In the genomic region with DNA sequence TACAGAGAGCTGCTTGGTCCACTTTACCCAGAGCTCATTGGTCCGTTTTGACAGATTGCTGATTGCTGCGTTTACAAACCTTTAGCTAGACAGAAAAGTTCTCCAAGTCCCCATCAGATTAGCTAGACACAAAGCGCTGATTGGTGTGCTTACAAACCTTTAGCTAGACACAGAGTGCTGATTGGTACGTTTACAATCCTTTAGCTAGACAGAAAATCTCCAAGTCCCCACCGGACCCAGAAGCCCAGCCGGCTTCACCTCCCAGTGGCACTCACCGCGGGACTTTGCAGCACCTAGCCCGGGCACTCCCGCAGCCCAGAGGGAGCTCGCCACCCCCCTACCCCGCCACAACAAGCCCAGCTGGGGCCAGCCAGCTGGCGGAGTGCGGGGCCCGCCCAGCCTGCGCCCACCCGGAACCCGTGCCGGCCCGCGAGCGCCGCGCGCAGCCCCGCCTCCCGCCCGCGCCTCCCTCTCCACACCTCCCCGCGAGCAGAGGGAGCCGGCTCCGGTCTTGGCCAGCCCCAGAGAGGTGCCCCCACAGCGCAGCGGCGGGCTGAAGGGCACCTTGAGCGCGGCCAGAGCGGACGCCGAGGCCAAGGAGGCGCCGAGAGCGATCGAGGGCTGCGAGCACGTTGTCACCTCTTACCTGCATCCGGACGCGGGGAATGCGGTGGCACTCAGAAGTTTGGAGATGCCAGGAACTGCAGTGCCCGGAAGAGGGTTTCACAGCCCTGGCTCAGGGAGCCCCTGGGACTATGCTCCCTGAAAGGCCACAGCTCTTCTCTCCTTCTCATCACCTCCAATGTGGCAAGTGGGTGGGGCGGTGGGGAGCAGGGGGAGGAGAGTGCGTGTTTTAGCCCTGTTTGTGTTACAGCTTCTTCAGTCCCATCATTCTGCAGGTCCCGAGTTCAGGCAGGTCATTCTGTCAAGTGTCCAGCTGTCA, we compare ENCODE assay signal across 10 cellular contexts.
DNase-seq lines count a peak whose midpoint lies in the region; ATAC-seq, FAIRE-seq and TF ChIP-seq lines count a peak whose summit lies in the region.
"Had no signal": no experiment of that assay in that cellular context is flagged by ENCODE, and none has a peak within 500 bp of the region (broad histone marks: within the 10 kb centered on the region; RNA-seq: fewer than 3 reads in every experiment).

No MANE protein-coding gene starts in this region.

- no peak overlapping the region for H3K4ac ChIP-seq in trophoblast cell (ENCODE audit: low read depth, low read length)

- no peaks in the 10 kb centered on the region for H3K79me1 ChIP-seq in trophoblast cell (ENCODE audit: low read length)

- H2BK120ac ChIP-seq in trophoblast cell (ENCODE audit: insufficient read depth, low read length, poor library complexity), result no peak overlapping the region

- H3K4me1 ChIP-seq in HUES64 (ENCODE audit: insufficient read depth, low read length) (peaks cover 15% of the 10 kb centered on the region), keratinocyte (ENCODE audit: control insufficient read depth, extremely low read depth, insufficient read depth, low read length) (no peaks in the 10 kb centered on the region), thoracic aorta (ENCODE audit: control insufficient read depth in 1 of 2, low read depth in 2 of 2) (peaks cover 0 to 8% of the 10 kb centered on the region in 2 donors), trophoblast cell (ENCODE audit: control insufficient read depth in 1 of 2, insufficient read depth in 2 of 2, low read length in 2 of 2) (no peaks in the 10 kb centered on the region)

- H3K14ac ChIP-seq in trophoblast cell (ENCODE audit: low read length), result no peak overlapping the region

- H3K36me3 ChIP-seq in HUES64 (ENCODE audit: insufficient read depth, low read length) (no peaks in the 10 kb centered on the region), keratinocyte (ENCODE audit: control insufficient read depth in 2 of 2, extremely low read depth in 1 of 2, insufficient read depth in 2 of 2, low read length in 2 of 2) (no peaks in the 10 kb centered on the region), thoracic aorta (no peaks in the 10 kb centered on the region), trophoblast cell (ENCODE audit: control insufficient read depth in 1 of 2, insufficient read depth in 2 of 2, low read length in 2 of 2) (no peaks in the 10 kb centered on the region)
- H3K36me3 ChIP-seq: neutrophil had no signal

- no peak overlapping the region for H2BK12ac ChIP-seq in trophoblast cell (ENCODE audit: low read length)

- H3K4me3 ChIP-seq in HUES64 (ENCODE audit: low read length) (peak overlapping the region; percentile 61), choroid plexus epithelial cell (ENCODE audit: low read depth, low read length) (peak overlapping the region; percentile 17), keratinocyte (ENCODE audit: control insufficient read depth in 2 of 3, extremely low read depth in 1 of 3, insufficient read depth in 2 of 3, low read depth in 1 of 3, low read length in 3 of 3) (peak overlapping the region; percentile 55 to 65 (median 59)), thoracic aorta (peak overlapping the region; percentile 43), trophoblast cell (ENCODE audit: low read depth, low read length) (no peak overlapping the region)

- H3K4me2 ChIP-seq in keratinocyte (ENCODE audit: control insufficient read depth, extremely low read depth, insufficient read depth, low read depth, low read length) (peak overlapping the region; percentile 69), trophoblast cell (ENCODE audit: low read length) (no peak overlapping the region)

- dilution Hi-C loops in keratinocyte (cut with MboI; ENCODE audit: extremely low pct_ligation_motif_present, low sequenced_read_pairs), result no loop called here

- H3K9me3 ChIP-seq in HUES64 (ENCODE audit: insufficient read depth, low read depth, low read length) (no peaks in the 10 kb centered on the region), keratinocyte (ENCODE audit: control insufficient read depth, low read depth, low read length) (no peaks in the 10 kb centered on the region), thoracic aorta (no peaks in the 10 kb centered on the region), trophoblast cell (ENCODE audit: insufficient read depth, low read depth, low read length) (no peaks in the 10 kb centered on the region)
- H3K9me3 ChIP-seq: neutrophil had no signal

- no peak overlapping the region for H4K8ac ChIP-seq in trophoblast cell (ENCODE audit: low read depth, low read length)

- H2AFZ ChIP-seq in keratinocyte (ENCODE audit: control insufficient read depth, low read length) (peak overlapping the region; percentile 85), trophoblast cell (ENCODE audit: insufficient read depth, low read length, poor library complexity) (no peak overlapping the region)

- H4K12ac ChIP-seq in trophoblast cell (ENCODE audit: low read depth, low read length), result no peak overlapping the region

- no peak overlapping the region for H4K91ac ChIP-seq in trophoblast cell (ENCODE audit: low read depth, low read length)

- H2BK5ac ChIP-seq in trophoblast cell (ENCODE audit: low read depth, low read length, poor library complexity), result no peak overlapping the region

- H3K23ac ChIP-seq in trophoblast cell (ENCODE audit: low read length), result no peak overlapping the region

- no peaks in the 10 kb centered on the region for H3K9me1 ChIP-seq in keratinocyte (ENCODE audit: control insufficient read depth, extremely low read depth, insufficient read depth, low read length)

- no peaks in the 10 kb centered on the region for H4K20me1 ChIP-seq in keratinocyte (ENCODE audit: control insufficient read depth, extremely low read depth, insufficient read depth, low read length)

- no peak overlapping the region for H3K18ac ChIP-seq in trophoblast cell (ENCODE audit: low read length)

- H3K79me2 ChIP-seq in keratinocyte (ENCODE audit: control insufficient read depth, insufficient read depth, low read length), result no peaks in the 10 kb centered on the region
- no peaks in the 10 kb centered on the region for H3K79me2 ChIP-seq in trophoblast cell (ENCODE audit: control insufficient read depth, insufficient read depth, low read length, poor library complexity)

- peaks cover 16% of the 10 kb centered on the region for H3K27me3 ChIP-seq in HUES64 (ENCODE audit: insufficient read depth, low read length)
- H3K27me3 ChIP-seq in keratinocyte (ENCODE audit: control insufficient read depth, extremely low read depth, insufficient read depth, low read length), result no peaks in the 10 kb centered on the region
- H3K27me3 ChIP-seq in thoracic aorta (replicated peaks; ENCODE audit: insufficient read depth), result no peaks in the 10 kb centered on the region
- H3K27me3 ChIP-seq in trophoblast cell (ENCODE audit: insufficient read depth, low read length), result no peaks in the 10 kb centered on the region
- H3K27me3 ChIP-seq: neutrophil had no signal

- 29% methylated on average over 55 of the region's 55 CpGs for WGBS in HUES64
- WGBS in trophoblast cell (ENCODE audit: extremely low coverage, insufficient coverage, insufficient read length), result no CpG with 5 or more reads among the region's 55 CpGs

- no peak for TF ChIP-seq CTCF in choroid plexus epithelial cell (conservative IDR thresholded peaks at IDR 0.05; ENCODE audit: low read depth, low read length)
- no peak for TF ChIP-seq CTCF in keratinocyte (optimal IDR thresholded peaks at IDR 0.05 in 1 of 3, IDR thresholded peaks at IDR 0.05 in 1 of 3, conservative IDR thresholded peaks at IDR 0.05 in 1 of 3; ENCODE audit: extremely low read depth in 1 of 3, insufficient read depth in 2 of 3, low read length in 3 of 3)
- TF ChIP-seq CTCF in thoracic aorta (IDR thresholded peaks at IDR 0.05), result no peak

- H3K27ac ChIP-seq in HUES64 (ENCODE audit: low read depth, low read length), result no peak overlapping the region
- H3K27ac ChIP-seq in keratinocyte (ENCODE audit: control insufficient read depth, insufficient read depth, low read length), result no peak overlapping the region
- H3K27ac ChIP-seq in thoracic aorta, result no peak overlapping the region
- no peak overlapping the region for H3K27ac ChIP-seq in trophoblast cell (ENCODE audit: low read depth, low read length)
- H3K27ac ChIP-seq: neutrophil had no signal

- DNase-seq in choroid plexus epithelial cell (ENCODE audit: low read depth) (no peak), keratinocyte (ENCODE audit: low read depth, low spot score) (no peak), thoracic aorta (ENCODE audit: low spot score) (no peak), SKM-1 (lab: John Stamatoyannopoulos, UW; ENCODE audit: unreplicated experiment) (no peak), trophoblast cell (no peak), GM03348 (ENCODE audit: low spot score) (no peak)
- DNase-seq: activated effector memory CD4-positive, alpha-beta T cell treated with Interleukin-2 at 50 U/mL for 16 hours; NCI-H2029 treated with DMSO at 0.1 percent for 48 hours had no signal

- FAIRE-seq in keratinocyte (lab: Jason Lieb, UNC), result no peak

- no peak for ATAC-seq in thoracic aorta (ENCODE audit: insufficient number of reproducible peaks, low FRiP score, low read depth)

- no peak overlapping the region; the same call in 1 of the 2 replicates for H3K9ac ChIP-seq in HUES64 (ENCODE audit: low read depth, low read length)
- H3K9ac ChIP-seq in keratinocyte (ENCODE audit: control insufficient read depth, extremely low read depth, insufficient read depth, low read length), result peak overlapping the region; percentile 26
- H3K9ac ChIP-seq in trophoblast cell (ENCODE audit: low read length), result no peak overlapping the region

- H2AK5ac ChIP-seq in trophoblast cell (ENCODE audit: low read length), result no peak overlapping the region
